In genomic region chr22:22432479-22432878, GRCh38 we compare ENCODE assay signal across 26 cellular contexts.
"Had no signal": no experiment of that assay in that cellular context is flagged by ENCODE, and none has a peak within 500 bp of the region (broad histone marks: within the 10 kb centered on the region; RNA-seq: fewer than 3 reads in every experiment).

No MANE protein-coding gene starts in this region.

- H2AFZ ChIP-seq: neural progenitor cell had no signal

- H3K4me2 ChIP-seq: neural progenitor cell had no signal

- H3K4me1 ChIP-seq: gastrocnemius medialis, lower lobe of right lung, neural progenitor cell, prostate gland, right atrium auricular region, sigmoid colon, tibial nerve, upper lobe of left lung, vagina had no signal

- H3K9me3 Mint-ChIP-seq: stimulated activated naive CD8-positive, alpha-beta T cell treated with anti-CD3 and anti-CD28 coated beads, Interleukin-15, Interleukin-2, amounts not matched to agents 100 ng/mL and 50 ng/mL, for 24 hours had no signal

- ATAC-seq: gastrocnemius medialis, left ventricle myocardium superior had no signal

- H3K27ac ChIP-seq: dorsolateral prefrontal cortex, gastrocnemius medialis, lower lobe of right lung, neural progenitor cell, prostate gland, right atrium auricular region, sigmoid colon, thoracic aorta, tibial nerve, upper lobe of left lung, vagina had no signal

- H3K4me3 ChIP-seq: dorsolateral prefrontal cortex, gastrocnemius medialis, lower lobe of right lung, mucosa of descending colon, neural progenitor cell, prostate gland, right atrium auricular region, sigmoid colon, thoracic aorta, tibial nerve, upper lobe of left lung, vagina had no signal

- H3K9me3 ChIP-seq: gastrocnemius medialis, lower lobe of right lung, mucosa of descending colon, prostate gland, right atrium auricular region, sigmoid colon, thoracic aorta, tibial nerve, upper lobe of left lung, vagina had no signal

- H3K9ac ChIP-seq: neural progenitor cell had no signal

- H3K36me3 Mint-ChIP-seq: mesothelial cell of epicardium; naive thymus-derived CD4-positive, alpha-beta T cell; neural progenitor cell had no signal

- FAIRE-seq: keratinocyte had no signal

- H3K4me3 Mint-ChIP-seq: mesothelial cell of epicardium; naive thymus-derived CD4-positive, alpha-beta T cell; nephron; neural progenitor cell; stimulated activated naive B cell treated with anti-CD40 and anti-IgM and Interleukin-4, amounts not matched to agents 10 μg/mL and 1 μg/mL and 100 μg/mL, for 72 hours; stimulated activated naive CD8-positive, alpha-beta T cell treated with anti-CD3 and anti-CD28 coated beads, Interleukin-15, Interleukin-2, amounts not matched to agents 100 ng/mL and 50 ng/mL, for 24 hours had no signal

- H3K27me3 Mint-ChIP-seq: stimulated activated naive B cell treated with anti-CD40 and anti-IgM and Interleukin-4, amounts not matched to agents 10 μg/mL and 1 μg/mL and 100 μg/mL, for 72 hours had no signal

- H3K27me3 ChIP-seq: right atrium auricular region, upper lobe of left lung, vagina had no signal

- DNase-seq: cortex of kidney; dorsolateral prefrontal cortex; effector CD4-positive, alpha-beta T cell; foreskin fibroblast; gastrocnemius medialis; head of caudate nucleus; left ventricle myocardium superior; lower lobe of right lung; mucosa of descending colon; naive thymus-derived CD4-positive, alpha-beta T cell; nucleus accumbens; sigmoid colon; stimulated activated CD4-positive, alpha-beta T cell treated with anti-CD3 and anti-CD28 coated beads, Interleukin-2, amount 100 ng/mL, for 24 hours; stimulated activated CD4-positive, alpha-beta T cell treated with anti-CD3 and anti-CD28 coated beads, Interleukin-4, amount 100 ng/mL, for 24 hours; stimulated activated naive B cell treated with anti-CD40 and anti-IgM and Interleukin-4, amounts not matched to agents 10 μg/mL and 1 μg/mL and 100 μg/mL, for 72 hours had no signal

- H3K27ac Mint-ChIP-seq: mesothelial cell of epicardium; naive thymus-derived CD4-positive, alpha-beta T cell; nephron; neural progenitor cell; stimulated activated naive B cell treated with anti-CD40 and anti-IgM and Interleukin-4, amounts not matched to agents 10 μg/mL and 1 μg/mL and 100 μg/mL, for 72 hours; stimulated activated naive CD8-positive, alpha-beta T cell treated with anti-CD3 and anti-CD28 coated beads, Interleukin-15, Interleukin-2, amounts not matched to agents 100 ng/mL and 50 ng/mL, for 24 hours had no signal

- H3K4me1 Mint-ChIP-seq: mesothelial cell of epicardium had no signal

- H3K36me3 ChIP-seq: gastrocnemius medialis, lower lobe of right lung, neural progenitor cell, prostate gland, right atrium auricular region, sigmoid colon, thoracic aorta, tibial nerve, upper lobe of left lung, vagina had no signal
